ENCODE assay signal across 8 cellular contexts in genomic region chr6:43723737-43724295, GRCh38. TPM values are rescaled to one million over a fixed set of nuclear protein-coding genes. Genes with fewer than 3 reads are reported as not detected.
DNase-seq lines count a peak whose midpoint lies in the region; ATAC-seq, FAIRE-seq and TF ChIP-seq lines count a peak whose summit lies in the region.

No MANE protein-coding gene starts in this region.

- FAIRE-seq in GM12891 (lab: Jason Lieb, UNC) (peak; percentile 87), H1 (lab: Jason Lieb, UNC) (no peak)

- TF ChIP-seq CTCF in H1 (IDR thresholded peaks at IDR 0.05; ENCODE audit: control extremely low read depth in 1 of 3, insufficient read depth in 1 of 3, low read depth in 1 of 3, low read length in 3 of 3), result peak; percentile 77 to 82 (median 81)

- WGBS in H1 (ENCODE audit: extremely low coverage in 1 of 2, insufficient coverage in 1 of 2, insufficient read length in 1 of 2, insufficient replicate concordance in 2 of 2, low coverage in 1 of 2, low lambda C conversion rate in 2 of 2, missing lambda C conversion rate in 1 of 2), 2 experiments, result 59% methylated on average over 9 of the region's 9 CpGs; no CpG with 5 or more reads in 1 of the 2 experiments

- no peaks in the 10 kb centered on the region for H3K79me2 ChIP-seq in H1 (ENCODE audit: control insufficient read depth in 1 of 2, insufficient read depth in 2 of 2, low read length in 2 of 2)

- H2BK12ac ChIP-seq in H1 (ENCODE audit: low read depth, low read length), result no peak overlapping the region

- H2BK120ac ChIP-seq in H1 (replicated peaks; ENCODE audit: low read depth, low read length), result no peak overlapping the region

- POLR2A ChIA-PET in H1 (lab: Charles Lee; ENCODE audit: partially characterized antibody), result interaction anchor here (0.7 to 2.7 kb wide), 5 partner anchors 33 to 406 kb away, joined by 3 to 18 read pairs (median 3); partner anchors contain the start of gene VEGFA

- no peak overlapping the region for H2AFZ ChIP-seq in H1 (ENCODE audit: low read length)

- TF ChIP-seq EP300 in H1 (IDR thresholded peaks at IDR 0.05; ENCODE audit: borderline replicate concordance in 1 of 2, low read depth in 2 of 2, low read length in 2 of 2), result no peak

- peak overlapping the region; percentile 28 to 100 for H3K27ac Mint-ChIP-seq in stimulated activated naive CD8-positive, alpha-beta T cell treated with anti-CD3 and anti-CD28 coated beads, Interleukin-15, amount 100 ng/mL, for 72 hours

- TF ChIP-seq RAD21 in H1 (IDR thresholded peaks at IDR 0.05 in 1 of 2, conservative IDR thresholded peaks at IDR 0.05 in 1 of 2; ENCODE audit: low read depth in 2 of 2, low read length in 2 of 2), result peak; percentile 89

- H3K14ac ChIP-seq in H1 (ENCODE audit: insufficient read length), result no peak overlapping the region

- DNase-seq in 8988T, result peak; percentile 69
- DNase-seq in GM12891 (ENCODE audit: insufficient read length, low spot score), result peak; percentile 58
- peak; percentile 23 to 92 for DNase-seq in NCI-H526 (lab: John Stamatoyannopoulos, UW)
- DNase-seq in activated CD4-positive, alpha-beta T cell treated with anti-CD3 and anti-CD28 coated beads, Interleukin-2, amount 50 U/mL, for 48 hours, result peak; percentile 80 to 86
- peak; percentile 49 to 85 for DNase-seq in H1 (ENCODE audit: low read depth in 1 of 2, low spot score in 2 of 2)
- DNase-seq in myocyte (ENCODE audit: low read depth), result peak; percentile 43
- peak; percentile 69 to 82 for DNase-seq in stimulated activated naive CD8-positive, alpha-beta T cell treated with anti-CD3 and anti-CD28 coated beads, Interleukin-15, amount 100 ng/mL, for 72 hours

- no peak overlapping the region for H3K27ac ChIP-seq in H1 (ENCODE audit: low read depth, low read length)

- no peak overlapping the region for H3K56ac ChIP-seq in H1 (replicated peaks; ENCODE audit: insufficient read length, low read depth, low read length)

- H4K20me1 ChIP-seq in H1 (replicated peaks in 1 of 2; ENCODE audit: control insufficient read depth in 1 of 2, insufficient read depth in 2 of 2, low read length in 2 of 2), result no peaks in the 10 kb centered on the region

- H3K9ac ChIP-seq in H1 (replicated peaks in 1 of 4; ENCODE audit: extremely low read depth in 1 of 4, low read depth in 3 of 4, low read length in 3 of 4), result no peak overlapping the region

- H2BK5ac ChIP-seq in H1 (ENCODE audit: low read depth, low read length), result no peak overlapping the region

- no peak overlapping the region for H3K4ac ChIP-seq in H1 (replicated peaks; ENCODE audit: insufficient read length, low read depth, low read length)

- no peak overlapping the region for H2BK15ac ChIP-seq in H1 (ENCODE audit: low read length)

- H2BK20ac ChIP-seq in H1 (ENCODE audit: low read length), result no peak overlapping the region

- H4K91ac ChIP-seq in H1 (replicated peaks; ENCODE audit: insufficient read length, low read length), result no peak overlapping the region

- peak; percentile 65 for ATAC-seq in HG03095 (IDR thresholded peaks at IDR 0.05; ENCODE audit: unreplicated experiment)
- ATAC-seq in stimulated activated naive CD8-positive, alpha-beta T cell treated with anti-CD3 and anti-CD28 coated beads, Interleukin-15, amount 100 ng/mL, for 72 hours, result peak; percentile 72

- no peaks in the 10 kb centered on the region for H3K36me3 ChIP-seq in H1 (ENCODE audit: control insufficient read depth in 2 of 4, insufficient read depth in 4 of 4, low read length in 3 of 4)

- H3K4me2 ChIP-seq in H1 (ENCODE audit: insufficient read depth in 1 of 2, low read depth in 2 of 2, low read length in 2 of 2), result no peak overlapping the region

- no peak overlapping the region for H3K23ac ChIP-seq in H1 (ENCODE audit: insufficient read length)

- no peak overlapping the region for H4K8ac ChIP-seq in H1 (ENCODE audit: extremely low read depth, insufficient read depth, low read length)

- peaks cover 0 to 2% of the 10 kb centered on the region in 2 donors for H3K9me3 Mint-ChIP-seq in stimulated activated naive CD8-positive, alpha-beta T cell treated with anti-CD3 and anti-CD28 coated beads, Interleukin-15, amount 100 ng/mL, for 72 hours

- no peak for TF ChIP-seq POLR2A in GM12891 (IDR thresholded peaks at IDR 0.05; ENCODE audit: low read depth, low read length)
- no peak for TF ChIP-seq POLR2A in H1 (IDR thresholded peaks at IDR 0.05; ENCODE audit: control extremely low read depth in 1 of 2, low read depth in 2 of 2, low read length in 2 of 2)

- no peak overlapping the region for H3K4me3 ChIP-seq in H1 (ENCODE audit: extremely low read depth in 1 of 4, insufficient read depth in 2 of 4, low read depth in 3 of 4, low read length in 4 of 4)

- H3K27me3 ChIP-seq in H1 (replicated peaks in 1 of 4; ENCODE audit: control insufficient read depth in 3 of 4, extremely low read depth in 1 of 4, insufficient read depth in 3 of 4, low read length in 3 of 4), result no peaks in the 10 kb centered on the region

- no peaks in the 10 kb centered on the region for H3K9me3 ChIP-seq in H1 (ENCODE audit: insufficient read depth in 2 of 2, low read depth in 1 of 2, low read length in 1 of 2)

- CTCF ChIA-PET in H1 (lab: Charles Lee; ENCODE audit: partially characterized antibody), result interaction anchor here (0.7 to 7.4 kb wide), 43 partner anchors 8 to 357 kb away, joined by 3 to 89 read pairs (median 5); no protein-coding TSS in a partner anchor

- peaks cover 43% of the 10 kb centered on the region for H3K4me1 Mint-ChIP-seq in stimulated activated naive CD8-positive, alpha-beta T cell treated with anti-CD3 and anti-CD28 coated beads, Interleukin-15, amount 100 ng/mL, for 72 hours

- H3K27me3 Mint-ChIP-seq in stimulated activated naive CD8-positive, alpha-beta T cell treated with anti-CD3 and anti-CD28 coated beads, Interleukin-15, amount 100 ng/mL, for 72 hours, result no peaks in the 10 kb centered on the region

- no peak overlapping the region for H3K18ac ChIP-seq in H1 (ENCODE audit: extremely low read depth, low read length)

- H3K4me3 Mint-ChIP-seq in stimulated activated naive CD8-positive, alpha-beta T cell treated with anti-CD3 and anti-CD28 coated beads, Interleukin-15, amount 100 ng/mL, for 72 hours, result peak overlapping the region; percentile 72 to 85

- H3K79me1 ChIP-seq in H1 (ENCODE audit: low read depth, low read length), result no peaks in the 10 kb centered on the region

- H4K5ac ChIP-seq in H1 (ENCODE audit: insufficient read length, low read depth, low read length), result no peak overlapping the region

- H3K23me2 ChIP-seq in H1 (ENCODE audit: low read depth, low read length), result no peaks in the 10 kb centered on the region

- H2AK5ac ChIP-seq in H1 (ENCODE audit: low read depth, low read length), result no peak overlapping the region

- H3K4me1 ChIP-seq in H1 (replicated peaks in 1 of 4; ENCODE audit: control insufficient read depth in 3 of 4, insufficient read depth in 4 of 4, low read length in 3 of 4), result peaks cover 0 to 8% (median 0%) of the 10 kb centered on the region in 4 experiments; a peak in 4 of 7 replicates

TF ChIP-seq in GM12891, 5 proteins besides CTCF, POLR2A, EP300 and RAD21:
- TF ChIP-seq TAF1 (IDR thresholded peaks at IDR 0.05; ENCODE audit: low read depth, low read length) (no peak), SPI1 (IDR thresholded peaks at IDR 0.05; ENCODE audit: low read depth, low read length) (0 out of 2 replicates have a peak, but pooled peaks have one; percentile 12), POLR2AphosphoS5 (IDR thresholded peaks at IDR 0.05; ENCODE audit: low read depth, low read length) (no peak), POU2F2 (IDR thresholded peaks at IDR 0.05; ENCODE audit: low read depth, low read length) (no peak), PAX5 (IDR thresholded peaks at IDR 0.05; ENCODE audit: insufficient read depth, low read length, severe bottlenecking) (no peak)

TF ChIP-seq in H1, 55 proteins besides CTCF, POLR2A, EP300 and RAD21:
- TF ChIP-seq CBX5 (IDR thresholded peaks at IDR 0.05; ENCODE audit: low read depth, low read length) (no peak), GABPA (IDR thresholded peaks at IDR 0.05; ENCODE audit: borderline replicate concordance, insufficient read depth, low read length) (0 out of 2 replicates have a peak, but pooled peaks have one; percentile 19), SAP30 (IDR thresholded peaks at IDR 0.05; ENCODE audit: insufficient read depth, insufficient replicate concordance, low read length) (no peak), MAFK (IDR thresholded peaks at IDR 0.05; ENCODE audit: low read depth, low read length) (no peak)
TF ChIP-seq in H1: peak in this region for 1.

RNA-seq across cellular contexts. Expression of gene MRPS18A, which starts 36.2 kb away (rescaled TPM):
- polyA plus RNA-seq in GM12891 (2012; ENCODE audit: low read depth, missing spikeins), result 59.5 TPM
- 48.3 and 52.1 TPM in 2 replicates for total RNA-seq in H1 (2021; fragmentation: NEBNext Ultra II Directional; extraction: Animal tissue kit (Norgen Biotek cat#: 25700))
- polyA plus RNA-seq in H1 (2011; rRNA removed), result 121 and 129 TPM in 2 replicates
- 115 TPM for polyA plus RNA-seq in H1 (2011; cell fraction: cytosol; rRNA removed)
- polyA plus RNA-seq in H1 (2011; cell fraction: nucleus; rRNA removed), result 95.2 TPM
- 70.4 to 84.7 TPM (median 74.9 TPM) in 4 replicates for polyA plus RNA-seq in H1 (2012, experiment 1 of 2)
- 103 TPM for polyA plus RNA-seq in H1 (2012, experiment 2 of 2)
- polyA plus RNA-seq in H1 (2013, experiment 1 of 2), result 61.3 TPM
- polyA plus RNA-seq in H1 (2013, experiment 2 of 2), result 58.7 TPM
- 95.6 and 97.8 TPM in 2 replicates for polyA minus RNA-seq in H1 (2011; rRNA and poly(A)+ RNA removed)
- 36.3 TPM for polyA minus RNA-seq in H1 (2011; cell fraction: cytosol; rRNA and poly(A)+ RNA removed)
- 63.1 TPM for polyA minus RNA-seq in H1 (2011; cell fraction: nucleus; rRNA and poly(A)+ RNA removed)
- 33.5 and 38.8 TPM in 2 replicates for total RNA-seq in myocyte
- 41.6 TPM for polyA plus RNA-seq in myocyte (2012)

RNA-seq across cellular contexts. Expression of gene VEGFA, which starts 46.2 kb away (rescaled TPM):
- polyA plus RNA-seq in GM12891 (2012; ENCODE audit: low read depth, missing spikeins), result 29.7 TPM
- total RNA-seq in H1 (2021; fragmentation: NEBNext Ultra II Directional; extraction: Animal tissue kit (Norgen Biotek cat#: 25700)), result 40.7 and 42.2 TPM in 2 replicates
- polyA plus RNA-seq in H1 (2011; rRNA removed), result 58.5 and 78.3 TPM in 2 replicates
- polyA plus RNA-seq in H1 (2011; cell fraction: cytosol; rRNA removed), result 91.7 TPM
- polyA plus RNA-seq in H1 (2011; cell fraction: nucleus; rRNA removed), result 197 TPM
- polyA plus RNA-seq in H1 (2012, experiment 1 of 2), result 39.9 to 45.4 TPM (median 43.0 TPM) in 4 replicates
- 28.1 TPM for polyA plus RNA-seq in H1 (2012, experiment 2 of 2)
- polyA plus RNA-seq in H1 (2013, experiment 1 of 2), result 33.6 TPM
- 37.0 TPM for polyA plus RNA-seq in H1 (2013, experiment 2 of 2)
- 167 and 198 TPM in 2 replicates for polyA minus RNA-seq in H1 (2011; rRNA and poly(A)+ RNA removed)
- 42.9 TPM for polyA minus RNA-seq in H1 (2011; cell fraction: cytosol; rRNA and poly(A)+ RNA removed)
- 91.6 TPM for polyA minus RNA-seq in H1 (2011; cell fraction: nucleus; rRNA and poly(A)+ RNA removed)
- 44.1 and 57.0 TPM in 2 replicates for total RNA-seq in myocyte
- polyA plus RNA-seq in myocyte (2012), result 163 TPM
